23 cellular contexts compared by ENCODE assay signal in genomic region chr4:8130346-8131066, GRCh38. TPM values are rescaled to one million over a fixed set of nuclear protein-coding genes. Genes with fewer than 3 reads are reported as not detected.
A peak's percentile ranks its signal among the peaks of the same experiment; 100 is the strongest.
DNase-seq lines count a peak whose midpoint lies in the region; ATAC-seq, FAIRE-seq and TF ChIP-seq lines count a peak whose summit lies in the region.
"Had no signal": no experiment of that assay in that cellular context is flagged by ENCODE, and none has a peak within 500 bp of the region (broad histone marks: within the 10 kb centered on the region; RNA-seq: fewer than 3 reads in every experiment).

No MANE protein-coding gene starts in this region.

- H3K36me3 ChIP-seq in heart left ventricle (no peaks in the 10 kb centered on the region), GM12878 (ENCODE audit: control insufficient read depth in 2 of 2, insufficient read depth in 2 of 2, low read length in 1 of 2) (no peaks in the 10 kb centered on the region), neuronal stem cell (replicated peaks in 1 of 2; ENCODE audit: control insufficient read depth in 2 of 2, insufficient read depth in 2 of 2, low read length in 2 of 2) (no peaks in the 10 kb centered on the region), esophagus muscularis mucosa (peaks cover 0 to under 1% (median 0%) of the 10 kb centered on the region in 4 donors)

- H3K27ac Mint-ChIP-seq in stimulated activated naive B cell treated with anti-CD40 and anti-IgM and Interleukin-4, amounts not matched to agents 10 μg/mL and 1 μg/mL and 100 μg/mL, for 72 hours, result peak overlapping the region; percentile 84
- H3K27ac Mint-ChIP-seq in endothelial cell (ENCODE audit: unreplicated experiment), result no peak overlapping the region

- H3K9me3 ChIP-seq in heart left ventricle (no peaks in the 10 kb centered on the region), GM12878 (replicated peaks; ENCODE audit: control insufficient read depth, insufficient read depth, low read length) (no peaks in the 10 kb centered on the region), neuronal stem cell (replicated peaks in 1 of 2; ENCODE audit: control insufficient read depth in 2 of 2, insufficient read depth in 1 of 2, low read depth in 1 of 2, low read length in 2 of 2) (peaks cover 0 to 2% of the 10 kb centered on the region in 2 donors), esophagus muscularis mucosa (no peaks in the 10 kb centered on the region)

- H3K9ac ChIP-seq in GM12878 (ENCODE audit: control insufficient read depth, insufficient read depth, low read length) (no peak overlapping the region), neuronal stem cell (ENCODE audit: low read depth, low read length, poor library complexity) (no peak overlapping the region)
- H3K9ac ChIP-seq: GM23248, KMS-11 had no signal

- RAD21 ChIA-PET in GM12878 (lab: Charles Lee; ENCODE audit: unreplicated experiment), result interaction anchor here (0.6 kb wide), 1 partner anchor 74 kb away, joined by 3 read pairs; no protein-coding TSS in a partner anchor

- in situ Hi-C loops in GM12878 (cut with MboI), result no loop called here

- H3K79me1 ChIP-seq in neuronal stem cell (ENCODE audit: low read depth, low read length), result no peaks in the 10 kb centered on the region

- H2AK5ac ChIP-seq in neuronal stem cell (ENCODE audit: low read depth, low read length), result peak overlapping the region; percentile 54

- H3K23ac ChIP-seq in neuronal stem cell (ENCODE audit: low read depth, low read length, poor library complexity), result peak overlapping the region; percentile 14

- intact Hi-C loops in Right ventricle myocardium inferior (cut with DNase I), result no loop called here
- intact Hi-C loops in heart left ventricle (cut with DNase I), result no loop called here
- intact Hi-C loops in GM12878 (cut with micrococcal nuclease; ENCODE audit: unreplicated experiment), result no loop called here
- intact Hi-C loops in esophagus muscularis mucosa (cut with DNase I), result no loop called here

- 71 to 86% (median 81%) methylated on average over 10 to 18 of the region's 18 CpGs for WGBS in heart left ventricle, 4 donors
- WGBS in GM12878 (ENCODE audit: insufficient coverage, insufficient replicate concordance, low lambda C conversion rate, missing lambda C conversion rate), result 32% methylated on average over 18 of the region's 18 CpGs
- WGBS in neuronal stem cell (ENCODE audit: extremely low coverage in 2 of 2, insufficient read length in 2 of 2, insufficient replicate concordance in 1 of 2), 2 donors, result no CpG with 5 or more reads among the region's 18 CpGs
- 80% methylated on average over 10 of the region's 18 CpGs for WGBS in esophagus muscularis mucosa

- H3K4me2 ChIP-seq in GM12878 (ENCODE audit: control insufficient read depth, insufficient read depth) (no peak overlapping the region), neuronal stem cell (ENCODE audit: insufficient read depth, low read length, poor library complexity, severe bottlenecking) (no peak overlapping the region)
- H3K4me2 ChIP-seq: KMS-11 had no signal

- no peak overlapping the region for H4K8ac ChIP-seq in neuronal stem cell (ENCODE audit: low read depth, low read length)

- H3K4ac ChIP-seq in neuronal stem cell (ENCODE audit: low read length), result no peak overlapping the region

- H3K14ac ChIP-seq in neuronal stem cell (ENCODE audit: low read length), result peak overlapping the region; percentile 42

- H4K20me1 ChIP-seq in GM12878 (ENCODE audit: control insufficient read depth, insufficient read depth), result no peaks in the 10 kb centered on the region

- no peak overlapping the region for H2BK5ac ChIP-seq in neuronal stem cell (ENCODE audit: low read length)

- no peaks in the 10 kb centered on the region for H3K79me2 ChIP-seq in GM12878 (ENCODE audit: control insufficient read depth, insufficient read depth, low read length)

- peaks cover 7 to 9% of the 10 kb centered on the region in 2 donors for H3K4me1 Mint-ChIP-seq in stimulated activated naive B cell treated with anti-CD40 and anti-IgM and Interleukin-4, amounts not matched to agents 10 μg/mL and 1 μg/mL and 100 μg/mL, for 72 hours
- peaks cover 13% of the 10 kb centered on the region for H3K4me1 Mint-ChIP-seq in endothelial cell (ENCODE audit: unreplicated experiment)

- peaks cover 8 to 9% of the 10 kb centered on the region in 2 donors for H3K36me3 Mint-ChIP-seq in stimulated activated naive B cell treated with anti-CD40 and anti-IgM and Interleukin-4, amounts not matched to agents 10 μg/mL and 1 μg/mL and 100 μg/mL, for 72 hours
- H3K36me3 Mint-ChIP-seq in endothelial cell (ENCODE audit: low read depth, unreplicated experiment), result no peaks in the 10 kb centered on the region

- BruUV-seq in GM12878 (replicated peaks; lab: Mats Ljungman, UMichigan), result no TSS peak

- no peaks in the 10 kb centered on the region for H3K9me3 Mint-ChIP-seq in stimulated activated naive B cell treated with anti-CD40 and anti-IgM and Interleukin-4, amounts not matched to agents 10 μg/mL and 1 μg/mL and 100 μg/mL, for 72 hours
- no peaks in the 10 kb centered on the region for H3K9me3 Mint-ChIP-seq in endothelial cell (ENCODE audit: unreplicated experiment)

- TF ChIP-seq CTCF in heart left ventricle (IDR thresholded peaks at IDR 0.05) (no peak), GM12878 (IDR thresholded peaks at IDR 0.05 in 2 of 3, conservative IDR thresholded peaks at IDR 0.05 in 1 of 3; ENCODE audit: control insufficient read depth in 2 of 3, extremely low read depth in 1 of 3, insufficient read depth in 1 of 3, low read depth in 3 of 3, low read length in 3 of 3) (0 out of 6 replicates have a peak, but pooled peaks of 1 of the 3 experiments have one; percentile 8), esophagus muscularis mucosa (IDR thresholded peaks at IDR 0.05) (no peak), endothelial cell (IDR thresholded peaks at IDR 0.05; ENCODE audit: unreplicated experiment) (no peak)

- H4K91ac ChIP-seq in neuronal stem cell (ENCODE audit: low read depth, low read length, poor library complexity), result no peak overlapping the region

- POLR2A ChIA-PET in GM12878 (lab: Charles Lee), result no interaction called here

- H3K27me3 ChIP-seq in heart left ventricle, result no peaks in the 10 kb centered on the region
- H3K27me3 ChIP-seq in GM12878 (replicated peaks in 1 of 2; ENCODE audit: control insufficient read depth in 2 of 2, insufficient read depth in 2 of 2, low read length in 1 of 2), result peaks cover 1 to 3% of the 10 kb centered on the region in 2 experiments; a peak in 2 of 4 replicates
- H3K27me3 ChIP-seq in neuronal stem cell (ENCODE audit: control insufficient read depth in 3 of 3, insufficient read depth in 3 of 3, low read depth in 1 of 3, low read length in 3 of 3), result peaks cover 0 to 44% (median 0%) of the 10 kb centered on the region in 3 experiments
- no peaks in the 10 kb centered on the region for H3K27me3 ChIP-seq in esophagus muscularis mucosa

- peaks cover 0 to 10% (median 0%) of the 10 kb centered on the region in 12 donors for H3K4me1 ChIP-seq in heart left ventricle
- H3K4me1 ChIP-seq in GM12878 (ENCODE audit: control insufficient read depth, insufficient read depth, low read length), result no peaks in the 10 kb centered on the region
- H3K4me1 ChIP-seq in neuronal stem cell (ENCODE audit: control insufficient read depth in 2 of 2, insufficient read depth in 1 of 2, low read depth in 1 of 2, low read length in 2 of 2), result peaks cover 8 to 11% of the 10 kb centered on the region in 2 donors
- H3K4me1 ChIP-seq in esophagus muscularis mucosa, result no peaks in the 10 kb centered on the region

- TF ChIP-seq EP300 in GM12878 (IDR thresholded peaks at IDR 0.05; ENCODE audit: borderline replicate concordance in 1 of 2, control insufficient read depth in 1 of 2, low read depth in 2 of 2, low read length in 2 of 2) (no peak), esophagus muscularis mucosa (IDR thresholded peaks at IDR 0.05) (no peak)

- H3K4me3 Mint-ChIP-seq in stimulated activated naive B cell treated with anti-CD40 and anti-IgM and Interleukin-4, amounts not matched to agents 10 μg/mL and 1 μg/mL and 100 μg/mL, for 72 hours, result no peak overlapping the region
- no peak overlapping the region for H3K4me3 Mint-ChIP-seq in endothelial cell (ENCODE audit: unreplicated experiment)

- no peak overlapping the region for H2BK12ac ChIP-seq in neuronal stem cell (ENCODE audit: low read length)

- no peak for FAIRE-seq in GM12878 (lab: Jason Lieb, UNC)
- FAIRE-seq: HTR-8/SVneo had no signal

- H3K27ac ChIP-seq in heart left ventricle (no peak overlapping the region), GM12878 (ENCODE audit: control insufficient read depth, insufficient read depth) (no peak overlapping the region), neuronal stem cell (replicated peaks; ENCODE audit: low read length) (no peak overlapping the region), esophagus muscularis mucosa (replicated peaks in 1 of 4) (no peak overlapping the region)
- H3K27ac ChIP-seq: C4-2B, GM23248, KMS-11 had no signal

- no peak overlapping the region for H2BK120ac ChIP-seq in neuronal stem cell (ENCODE audit: low read depth, low read length)

- H2AFZ ChIP-seq in GM12878 (ENCODE audit: control insufficient read depth, low read depth, low read length) (no peak overlapping the region), neuronal stem cell (ENCODE audit: low read length) (no peak overlapping the region)
- H2AFZ ChIP-seq: GM23248 had no signal

- H3K4me3 ChIP-seq in heart left ventricle (no peak overlapping the region), GM12878 (no peak overlapping the region), neuronal stem cell (ENCODE audit: low read length in 2 of 2) (no peak overlapping the region), esophagus muscularis mucosa (no peak overlapping the region)
- H3K4me3 ChIP-seq: GM23248 had no signal

- CTCF ChIA-PET in GM12878 (lab: Yijun Ruan, JAX), result no interaction called here

- peak; percentile 64 for DNase-seq in Right ventricle myocardium inferior (ENCODE audit: missing footprints)
- DNase-seq in heart left ventricle, result no peak
- no peak for DNase-seq in GM12878 (ENCODE audit: low read depth, low spot score)
- no peak for DNase-seq in neuronal stem cell (ENCODE audit: low spot score)
- no peak for DNase-seq in stimulated activated naive B cell treated with anti-CD40 and anti-IgM and Interleukin-4, amounts not matched to agents 10 μg/mL and 1 μg/mL and 100 μg/mL, for 72 hours
- DNase-seq in esophagus muscularis mucosa (ENCODE audit: extremely low spot score), result no peak
- no peak for DNase-seq in endothelial cell (ENCODE audit: low spot score)
- DNase-seq: 8988T; GDM1; GM23248; HCEC 1CT; IMR-90; NCI-H1092 treated with DMSO at 0.1 percent for 48 hours; NCI-H1436 treated with DMSO at 0.1 percent for 48 hours; NCI-H2029; NCI-H2227 treated with DMSO at 0.1 percent for 48 hours; NCI-H510A; NK-92 treated with Interleukin-12 subunit alpha and Interleukin-12 subunit beta, amount 100 ng/mL, for 24 hours had no signal

- peak overlapping the region; percentile 57 for H3K18ac ChIP-seq in neuronal stem cell (ENCODE audit: low read length)

- SMC1A ChIA-PET in GM12878 (lab: Charles Lee; ENCODE audit: uncharacterized antibody, unreplicated experiment), result no interaction called here

- no peak overlapping the region for H2BK15ac ChIP-seq in neuronal stem cell (ENCODE audit: low read length)

- ATAC-seq in Right ventricle myocardium inferior, result no peak
- ATAC-seq in heart left ventricle, result no peak
- ATAC-seq in GM12878, result peak; percentile 35; the same call in 1 of the 3 replicates
- no peak for ATAC-seq in stimulated activated naive B cell treated with anti-CD40 and anti-IgM and Interleukin-4, amounts not matched to agents 10 μg/mL and 1 μg/mL and 100 μg/mL, for 72 hours (replicated peaks)
- ATAC-seq in GM19463 (IDR thresholded peaks at IDR 0.05; ENCODE audit: unreplicated experiment), result no peak
- ATAC-seq: Panc1 had no signal

- TF ChIP-seq POLR2A in heart left ventricle (IDR thresholded peaks at IDR 0.05), result no peak
- TF ChIP-seq POLR2A in GM12878 (IDR thresholded peaks at IDR 0.05; ENCODE audit: low read depth, low read length), result no peak
- no peak for TF ChIP-seq POLR2A in esophagus muscularis mucosa (IDR thresholded peaks at IDR 0.05; ENCODE audit: low read depth)

- peaks cover 23 to 39% of the 10 kb centered on the region in 2 donors for H3K27me3 Mint-ChIP-seq in stimulated activated naive B cell treated with anti-CD40 and anti-IgM and Interleukin-4, amounts not matched to agents 10 μg/mL and 1 μg/mL and 100 μg/mL, for 72 hours
- peaks cover 5% of the 10 kb centered on the region for H3K27me3 Mint-ChIP-seq in endothelial cell (ENCODE audit: unreplicated experiment)

- TF ChIP-seq RAD21 in GM12878 (IDR thresholded peaks at IDR 0.05; ENCODE audit: insufficient read depth, low read depth, low read length), result no peak

RNA-seq across cellular contexts. Expression of gene ABLIM2, which starts 28.1 kb away (rescaled TPM):
- 24.9 TPM for total RNA-seq in Right ventricle myocardium inferior
- total RNA-seq in heart left ventricle, result 10 to 100 TPM; 14.3 to 25.8 (median 18.4) TPM
- 10 to 100 TPM; 11.1 to 27.9 TPM for polyA plus RNA-seq in heart left ventricle
- 0.37 and 0.42 TPM in 2 replicates for total RNA-seq in GM12878 (2013; cell fraction: nucleolus; rRNA removed)
- not detected in 2 replicates for total RNA-seq in GM12878 (2014; rRNA removed)
- not detected in 2 replicates for total RNA-seq in GM12878 (2014; rRNA removed; fragmentation: Illumina TruSeq; extraction: Trizol)
- 0.15 TPM in 1 of 2 replicates, not detected in the other for total RNA-seq in GM12878 (2021)
- not detected for polyA plus RNA-seq in GM12878 (2011; ENCODE audit: low read depth)
- polyA plus RNA-seq in GM12878 (2011; rRNA removed), result 0.04 and 0.05 TPM in 2 replicates
- 0.03 TPM in 2 replicates for polyA plus RNA-seq in GM12878 (2011; cell fraction: cytosol; rRNA removed)
- polyA plus RNA-seq in GM12878 (2011; cell fraction: nucleus; rRNA removed), result 0.09 and 1.5 TPM in 2 replicates
- polyA plus RNA-seq in GM12878 (2012), result 0.07 and 0.14 TPM in 2 replicates
- 0.33 TPM in 1 of 2 replicates, not detected in the other for polyA plus RNA-seq in GM12878 (2014; fragmentation: Illumina TruSeq; extraction: Trizol)
- under 1 TPM in 1 of 2 experiments, not detected in 1; 0.03 TPM for polyA plus RNA-seq in GM12878 (2014; fragmentation: Nextera tagmentation; extraction: Ambion mirVana)
- polyA plus RNA-seq in GM12878 (2014; rRNA removed), result not detected in 2 replicates
- polyA plus RNA-seq in GM12878 (2016; fragmentation: Nextera tagmentation; extraction: Ambion mirVana), result not detected
- not detected in 2 replicates for polyA minus RNA-seq in GM12878 (2011; rRNA and poly(A)+ RNA removed)
- not detected in 2 replicates for polyA minus RNA-seq in GM12878 (2011; cell fraction: cytosol; rRNA and poly(A)+ RNA removed)
- polyA minus RNA-seq in GM12878 (2011; cell fraction: nucleus; rRNA and poly(A)+ RNA removed), result 0.29 TPM in 1 of 2 replicates, not detected in the other
- 0.78 TPM for polyA plus RNA-seq in neuronal stem cell (2013, experiment 1 of 2)
- 0.93 TPM for polyA plus RNA-seq in neuronal stem cell (2013, experiment 2 of 2)
- 10 to 100 TPM in 1 of 4 donors, 1 to 10 TPM in 3; 4.2 to 28.5 (median 8.7) TPM for total RNA-seq in esophagus muscularis mucosa
- total RNA-seq in endothelial cell (ENCODE audit: unreplicated experiment), result 0.74 TPM
- total RNA-seq: GM23248 had no signal
- polyA plus RNA-seq: GM23248 had no signal
